ENCODE assay signal across 9 cellular contexts in the genomic region with DNA sequence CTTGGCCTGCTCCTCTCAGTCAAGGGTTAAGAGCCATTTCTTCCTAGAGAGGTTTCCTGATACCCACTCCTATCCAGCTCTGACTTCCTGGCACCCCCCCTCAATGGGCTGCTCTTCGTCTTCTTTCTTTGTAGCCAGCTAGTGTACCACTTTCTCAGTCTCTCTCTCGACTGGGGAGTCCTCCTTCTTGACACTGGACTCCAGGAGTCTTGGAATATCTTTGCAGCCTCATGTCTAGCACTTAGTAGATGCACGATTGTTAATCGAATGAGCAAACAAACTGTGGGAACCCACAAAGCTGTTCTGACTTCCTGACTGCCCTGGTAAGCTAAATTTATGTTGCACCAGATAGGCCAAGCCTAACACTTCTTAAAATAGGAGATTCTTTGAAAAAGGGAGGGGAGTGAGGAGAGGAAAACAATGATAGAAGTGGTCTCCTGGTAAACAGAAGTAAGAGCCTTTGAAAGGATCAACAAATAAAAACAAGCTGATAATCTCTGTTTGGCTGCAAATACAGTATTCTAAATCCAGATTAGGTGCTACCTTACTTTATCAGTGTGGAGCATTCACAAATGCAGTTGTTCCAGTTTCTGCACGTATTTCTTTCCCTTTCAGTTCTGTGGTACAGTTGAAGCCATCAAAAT.
DNase-seq lines count a peak whose midpoint lies in the region; ATAC-seq and TF ChIP-seq lines count a peak whose summit lies in the region.
"Had no signal": no experiment of that assay in that cellular context is flagged by ENCODE, and none has a peak within 500 bp of the region (broad histone marks: within the 10 kb centered on the region; RNA-seq: fewer than 3 reads in every experiment).

No MANE protein-coding gene starts in this region.

- CTCF ChIA-PET in MCF 10A (lab: Yijun Ruan, JAX), result no interaction called here

- no peaks in the 10 kb centered on the region for H3K36me3 ChIP-seq in osteoblast (ENCODE audit: insufficient read depth, low read length)

- H3K4me3 ChIP-seq in osteoblast (ENCODE audit: insufficient read depth, low read length), result no peak overlapping the region

- no peaks in the 10 kb centered on the region for H3K9me3 ChIP-seq in osteoblast (ENCODE audit: low read depth, low read length)

- no peaks in the 10 kb centered on the region for H3K27me3 ChIP-seq in osteoblast (ENCODE audit: insufficient read depth, low read length)

- peak overlapping the region; percentile 37 for H3K4me3 Mint-ChIP-seq in MCF 10A (ENCODE audit: unreplicated experiment)

- TF ChIP-seq CTCF in MCF 10A (IDR thresholded peaks at IDR 0.05; ENCODE audit: unreplicated experiment) (no peak), osteoblast (IDR thresholded peaks at IDR 0.05; ENCODE audit: extremely low read depth, low read depth, low read length) (no peak)

- H3K27me3 Mint-ChIP-seq in MCF 10A (ENCODE audit: insufficient read depth, unreplicated experiment), result no peaks in the 10 kb centered on the region

- peak overlapping the region; percentile 79 for H3K27ac Mint-ChIP-seq in MCF 10A (ENCODE audit: low read depth, unreplicated experiment)

- H3K9me3 Mint-ChIP-seq in MCF 10A (ENCODE audit: unreplicated experiment), result peaks cover 2% of the 10 kb centered on the region

- no peaks in the 10 kb centered on the region for H3K79me2 ChIP-seq in osteoblast (ENCODE audit: insufficient read depth, low read length)

- POLR2A ChIA-PET in MCF 10A (lab: Yijun Ruan, JAX), result interaction anchor here (0.8 to 1.7 kb wide), 3 partner anchors 43 to 160 kb away, joined by 3 to 7 read pairs (median 4); a partner anchor contains a TSS

- H4K20me1 ChIP-seq in osteoblast (ENCODE audit: insufficient read depth, low read length), result no peaks in the 10 kb centered on the region

- H3K4me2 ChIP-seq in osteoblast (ENCODE audit: insufficient read depth, low read length), result no peak overlapping the region

- H3K4me1 ChIP-seq in osteoblast (ENCODE audit: insufficient read depth, low read length), result peaks cover 22% of the 10 kb centered on the region

- BruUV-seq in MCF 10A (replicated peaks; lab: Mats Ljungman, UMichigan), result no TSS peak

- H2AFZ ChIP-seq in osteoblast (ENCODE audit: low read length), result peak overlapping the region; percentile 75

- peaks cover 29% of the 10 kb centered on the region for H3K4me1 Mint-ChIP-seq in MCF 10A (ENCODE audit: insufficient read depth, unreplicated experiment)

- intact Hi-C loops in MCF 10A (cut with micrococcal nuclease), result loop anchor here (5.0 kb wide), 1 partner anchor 157 kb away; no protein-coding TSS in a partner anchor

- peak; percentile 32 to 55 for DNase-seq in Kasumi-1 (lab: John Stamatoyannopoulos, UW)
- DNase-seq in MCF 10A (ENCODE audit: unreplicated experiment), result no peak
- no peak for DNase-seq in osteoblast (ENCODE audit: insufficient read length, low spot score, missing footprints)
- DNase-seq in NCI-H748 (lab: John Stamatoyannopoulos, UW; ENCODE audit: unreplicated experiment), result no peak
- no peak for DNase-seq in activated CD4-positive, CD25-positive, alpha-beta regulatory T cell treated with anti-CD3 and anti-CD28 coated beads, Interleukin-2, amount 50 U/mL, for 72 hours
- DNase-seq in pons (ENCODE audit: low spot score), result no peak
- DNase-seq in DMS53 (lab: John Stamatoyannopoulos, UW), result no peak
- DNase-seq: Karpas-422 had no signal

- peak overlapping the region; percentile 83 for H3K27ac ChIP-seq in osteoblast (ENCODE audit: low read depth, low read length)

- peak; percentile 57 for ATAC-seq in GM18502 (IDR thresholded peaks at IDR 0.05; ENCODE audit: poor library complexity, unreplicated experiment)

- no peaks in the 10 kb centered on the region for H3K36me3 Mint-ChIP-seq in MCF 10A (ENCODE audit: insufficient read depth, unreplicated experiment)

Comparison
In these comparisons a context has a peak if more than half of its experiments do, and no peak if none do; other contexts are left out.
1. DNase-seq: peak in Kasumi-1 (2 of 2); none in MCF 10A (single experiment), osteoblast (single experiment), NCI-H748 (single experiment), activated CD4-positive, CD25-positive, alpha-beta regulatory T cell treated with anti-CD3 and anti-CD28 coated beads, Interleukin-2, amount 50 U/mL, for 72 hours (single experiment), pons (single experiment) and DMS53 (single experiment).